In genomic region chr2:99635710-99636431, GRCh38 we compare ENCODE assay signal across 15 cellular contexts.
A peak's percentile ranks its signal among the peaks of the same experiment; 100 is the strongest.
DNase-seq lines count a peak whose midpoint lies in the region; ATAC-seq and TF ChIP-seq lines count a peak whose summit lies in the region.
"Had no signal": no experiment of that assay in that cellular context is flagged by ENCODE, and none has a peak within 500 bp of the region (broad histone marks: within the 10 kb centered on the region; RNA-seq: fewer than 3 reads in every experiment).

No MANE protein-coding gene starts in this region.

- H3K4me1 Mint-ChIP-seq in activated CD8-positive, alpha-beta T cell treated with anti-CD3 and anti-CD28 coated beads, Interleukin-2, amount 10 ng/mL, durations not matched to agents 7 days and 5 days (ENCODE audit: low read depth), result no peaks in the 10 kb centered on the region
- no peaks in the 10 kb centered on the region for H3K4me1 Mint-ChIP-seq in CD4-positive, alpha-beta memory T cell
- H3K4me1 Mint-ChIP-seq: activated CD4-positive, alpha-beta T cell treated with anti-CD3 and anti-CD28 coated beads, Interleukin-2, amount 10 ng/mL, durations not matched to agents 24 days and 14 days had no signal

- TF ChIP-seq CTCF in left ventricle myocardium inferior (IDR thresholded peaks at IDR 0.05; ENCODE audit: borderline replicate concordance) (no peak), psoas muscle (IDR thresholded peaks at IDR 0.05) (no peak)

- WGBS in psoas muscle, 3 donors, result 34 to 45% (median 35%) methylated on average over 6 of the region's 6 CpGs

- H3K36me3 Mint-ChIP-seq in activated CD8-positive, alpha-beta T cell treated with anti-CD3 and anti-CD28 coated beads, Interleukin-2, amount 10 ng/mL, durations not matched to agents 7 days and 5 days (ENCODE audit: low read depth), result no peaks in the 10 kb centered on the region
- H3K36me3 Mint-ChIP-seq in CD4-positive, alpha-beta memory T cell, result no peaks in the 10 kb centered on the region

- H3K27ac Mint-ChIP-seq in activated CD8-positive, alpha-beta T cell treated with anti-CD3 and anti-CD28 coated beads, Interleukin-2, amount 10 ng/mL, durations not matched to agents 7 days and 5 days, result no peak overlapping the region
- H3K27ac Mint-ChIP-seq in CD4-positive, alpha-beta memory T cell, result no peak overlapping the region
- H3K27ac Mint-ChIP-seq: activated CD4-positive, alpha-beta T cell treated with anti-CD3 and anti-CD28 coated beads, Interleukin-2, amount 10 ng/mL, durations not matched to agents 24 days and 14 days; activated T-helper 1 cell treated with anti-CD3 and anti-CD28 coated beads, Interleukin-12 subunit alpha, Interleukin-12 subunit beta, Interleukin-2, Interleukin-4 antibody, amounts not matched to agents 30 ng/mL and 10 ng/mL and 1 ng/mL, durations not matched to agents 14 hours and 24 hours and 36 hours had no signal

- CTCF ChIA-PET in activated CD8-positive, alpha-beta T cell treated with anti-CD3 and anti-CD28 coated beads, Interleukin-2, amount 10 ng/mL, durations not matched to agents 7 days and 5 days (lab: Charles Lee), result no interaction called here
- CTCF ChIA-PET in CD4-positive, alpha-beta memory T cell (lab: Charles Lee; ENCODE audit: partially characterized antibody), result no interaction called here

- ATAC-seq in psoas muscle (peak; percentile 61 to 87 (median 78)), HG03439 (IDR thresholded peaks at IDR 0.05; ENCODE audit: unreplicated experiment) (no peak)
- ATAC-seq in activated CD8-positive, alpha-beta T cell treated with anti-CD3 and anti-CD28 coated beads, Interleukin-2, amount 10 ng/mL, durations not matched to agents 7 days and 5 days, result no peak
- ATAC-seq: A549 had no signal

- POLR2A ChIA-PET in activated CD8-positive, alpha-beta T cell treated with anti-CD3 and anti-CD28 coated beads, Interleukin-2, amount 10 ng/mL, durations not matched to agents 7 days and 5 days (lab: Charles Lee), result no interaction called here
- POLR2A ChIA-PET in CD4-positive, alpha-beta memory T cell (lab: Charles Lee; ENCODE audit: partially characterized antibody), result no interaction called here

- H3K4me3 ChIP-seq in left ventricle myocardium inferior, result no peak overlapping the region
- peak overlapping the region; percentile 24 for H3K4me3 ChIP-seq in psoas muscle
- no peak overlapping the region for H3K4me3 ChIP-seq in CD4-positive, alpha-beta memory T cell (ENCODE audit: low read length in 2 of 2)
- H3K4me3 ChIP-seq: A549, dorsolateral prefrontal cortex had no signal

- peak overlapping the region; percentile 79 for H3K27ac ChIP-seq in left ventricle myocardium inferior (replicated peaks)
- H3K27ac ChIP-seq in psoas muscle, result peak overlapping the region; percentile 73
- no peak overlapping the region for H3K27ac ChIP-seq in CD4-positive, alpha-beta memory T cell (ENCODE audit: low read depth, low read length)
- H3K27ac ChIP-seq: A549, parathyroid adenoma had no signal

- H3K4me3 Mint-ChIP-seq in activated CD8-positive, alpha-beta T cell treated with anti-CD3 and anti-CD28 coated beads, Interleukin-2, amount 10 ng/mL, durations not matched to agents 7 days and 5 days, result no peak overlapping the region
- H3K4me3 Mint-ChIP-seq in CD4-positive, alpha-beta memory T cell, result no peak overlapping the region
- H3K4me3 Mint-ChIP-seq: activated CD4-positive, alpha-beta T cell treated with anti-CD3 and anti-CD28 coated beads, Interleukin-2, amount 10 ng/mL, durations not matched to agents 24 days and 14 days; activated T-helper 1 cell treated with anti-CD3 and anti-CD28 coated beads, Interleukin-12 subunit alpha, Interleukin-12 subunit beta, Interleukin-2, Interleukin-4 antibody, amounts not matched to agents 30 ng/mL and 10 ng/mL and 1 ng/mL, durations not matched to agents 14 hours and 24 hours and 36 hours had no signal

- H3K9me3 ChIP-seq in left ventricle myocardium inferior (replicated peaks) (no peaks in the 10 kb centered on the region), psoas muscle (no peaks in the 10 kb centered on the region)
- H3K9me3 ChIP-seq in CD4-positive, alpha-beta memory T cell (ENCODE audit: control insufficient read depth in 1 of 2, low read length in 2 of 2), result no peaks in the 10 kb centered on the region

- no peaks in the 10 kb centered on the region for H3K27me3 Mint-ChIP-seq in activated CD8-positive, alpha-beta T cell treated with anti-CD3 and anti-CD28 coated beads, Interleukin-2, amount 10 ng/mL, durations not matched to agents 7 days and 5 days (ENCODE audit: low read depth)
- H3K27me3 Mint-ChIP-seq in CD4-positive, alpha-beta memory T cell, result no peaks in the 10 kb centered on the region
- H3K27me3 Mint-ChIP-seq: activated CD4-positive, alpha-beta T cell treated with anti-CD3 and anti-CD28 coated beads, Interleukin-2, amount 10 ng/mL, durations not matched to agents 24 days and 14 days had no signal

- H3K36me3 ChIP-seq in left ventricle myocardium inferior, result no peaks in the 10 kb centered on the region
- no peaks in the 10 kb centered on the region for H3K36me3 ChIP-seq in psoas muscle (ENCODE audit: insufficient read depth in 1 of 2, low read depth in 1 of 2)
- no peaks in the 10 kb centered on the region for H3K36me3 ChIP-seq in CD4-positive, alpha-beta memory T cell (ENCODE audit: insufficient read depth, low read length)

- DNase-seq in AG20443 (ENCODE audit: low spot score) (peak; percentile 47), astrocyte of the hippocampus (ENCODE audit: low read depth, low spot score) (peak; percentile 49), left ventricle myocardium inferior (peak; percentile 87), psoas muscle (peak; percentile 82 to 90), amniotic stem cell (lab: John Stamatoyannopoulos, UW) (no peak)
- no peak for DNase-seq in activated CD8-positive, alpha-beta T cell treated with anti-CD3 and anti-CD28 coated beads, Interleukin-2, amount 10 ng/mL, durations not matched to agents 7 days and 5 days
- no peak for DNase-seq in CD4-positive, alpha-beta memory T cell
- DNase-seq: activated CD4-positive, alpha-beta T cell treated with anti-CD3 and anti-CD28 coated beads, Interleukin-2, amount 10 ng/mL, durations not matched to agents 24 days and 14 days; NCI-H2107; NCI-H774 had no signal

- no peaks in the 10 kb centered on the region for H3K27me3 ChIP-seq in left ventricle myocardium inferior (ENCODE audit: low read depth)
- H3K27me3 ChIP-seq in psoas muscle (ENCODE audit: insufficient read depth in 3 of 3, low read length in 2 of 3), result no peaks in the 10 kb centered on the region
- H3K27me3 ChIP-seq in CD4-positive, alpha-beta memory T cell (ENCODE audit: insufficient read depth, low read length), result no peaks in the 10 kb centered on the region
- H3K27me3 ChIP-seq: dorsolateral prefrontal cortex had no signal

- intact Hi-C loops in left ventricle myocardium inferior (cut with micrococcal nuclease) (no loop called here), psoas muscle (cut with DNase I) (no loop called here)
- intact Hi-C loops in CD4-positive, alpha-beta memory T cell (cut with micrococcal nuclease), result no loop called here

- peaks cover 6% of the 10 kb centered on the region for H3K9me3 Mint-ChIP-seq in activated CD8-positive, alpha-beta T cell treated with anti-CD3 and anti-CD28 coated beads, Interleukin-2, amount 10 ng/mL, durations not matched to agents 7 days and 5 days (ENCODE audit: insufficient read depth)
- peaks cover 0 to 11% (median 5%) of the 10 kb centered on the region in 8 donors for H3K9me3 Mint-ChIP-seq in CD4-positive, alpha-beta memory T cell

- H3K4me1 ChIP-seq in left ventricle myocardium inferior, result peaks cover 36% of the 10 kb centered on the region
- H3K4me1 ChIP-seq in psoas muscle, result peaks cover 22% of the 10 kb centered on the region
- no peaks in the 10 kb centered on the region for H3K4me1 ChIP-seq in CD4-positive, alpha-beta memory T cell (ENCODE audit: insufficient read depth, low read length)
- H3K4me1 ChIP-seq: A549, parathyroid adenoma had no signal

Comparison
In these comparisons a context has a peak if more than half of its experiments do, and no peak if none do; other contexts are left out.
1. DNase-seq: peak in AG20443 (single experiment), astrocyte of the hippocampus (single experiment), left ventricle myocardium inferior (single experiment) and psoas muscle (2 of 2); none in activated CD8-positive, alpha-beta T cell treated with anti-CD3 and anti-CD28 coated beads, Interleukin-2, amount 10 ng/mL, durations not matched to agents 7 days and 5 days (single experiment), amniotic stem cell (single experiment) and CD4-positive, alpha-beta memory T cell (0 of 5).
2. ATAC-seq: peak in psoas muscle (4 of 4); none in HG03439 (single experiment) and activated CD8-positive, alpha-beta T cell treated with anti-CD3 and anti-CD28 coated beads, Interleukin-2, amount 10 ng/mL, durations not matched to agents 7 days and 5 days (single experiment).